25 cellular contexts compared by ENCODE assay signal in the genomic region with DNA sequence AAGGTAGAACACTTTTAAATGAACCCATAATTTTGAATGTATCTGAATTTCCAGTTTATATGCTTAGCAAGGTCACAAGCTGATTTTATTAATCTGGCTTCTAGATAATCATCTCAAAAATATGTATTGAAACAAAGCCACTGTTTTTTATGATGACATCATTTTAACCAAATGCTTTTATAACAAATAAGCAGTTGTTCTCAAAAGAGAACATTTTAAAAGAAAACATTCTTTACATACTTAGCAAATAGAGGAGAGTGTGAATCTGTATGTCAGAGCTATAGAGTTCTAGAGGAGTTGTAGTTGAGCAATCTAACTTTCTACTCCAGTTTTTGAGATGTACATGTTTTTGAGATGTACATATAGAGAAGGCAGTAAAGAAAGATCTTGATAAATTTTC. TPM values are rescaled to one million over a fixed set of nuclear protein-coding genes. Genes with fewer than 3 reads are reported as not detected.
A peak's percentile ranks its signal among the peaks of the same experiment; 100 is the strongest.
DNase-seq lines count a peak whose midpoint lies in the region; ATAC-seq and TF ChIP-seq lines count a peak whose summit lies in the region.
"Had no signal": no experiment of that assay in that cellular context is flagged by ENCODE, and none has a peak within 500 bp of the region (broad histone marks: within the 10 kb centered on the region; RNA-seq: fewer than 3 reads in every experiment).

No MANE protein-coding gene starts in this region.

- H3K4me1 ChIP-seq in MM.1S (ENCODE audit: low read length) (no peaks in the 10 kb centered on the region), esophagus squamous epithelium (no peaks in the 10 kb centered on the region), GM23338 (ENCODE audit: insufficient read depth) (no peaks in the 10 kb centered on the region)
- H3K4me1 ChIP-seq: left lung, thyroid gland, vagina had no signal

- H3K4me3 ChIP-seq in AG04449 (ENCODE audit: low read depth, low read length) = no peak overlapping the region
- no peak overlapping the region for H3K4me3 ChIP-seq in astrocyte of the spinal cord (ENCODE audit: low read depth, low read length)
- no peak overlapping the region for H3K4me3 ChIP-seq in MM.1S (ENCODE audit: low read length)
- no peak overlapping the region for H3K4me3 ChIP-seq in esophagus squamous epithelium
- H3K4me3 ChIP-seq in GM23338 = no peak overlapping the region
- H3K4me3 ChIP-seq: left lung, thyroid gland, vagina had no signal

- no peaks in the 10 kb centered on the region for H3K9me3 Mint-ChIP-seq in GM23338
- H3K9me3 Mint-ChIP-seq: activated naive CD8-positive, alpha-beta T cell treated with anti-CD3 and anti-CD28 coated beads, Interleukin-2, amount 10 ng/mL, durations not matched to agents 7 days and 5 days; stimulated activated naive CD8-positive, alpha-beta T cell treated with anti-CD3 and anti-CD28 coated beads, Interleukin-15, amount 100 ng/mL, for 72 hours had no signal

- H3K4me1 Mint-ChIP-seq in GM23338 = no peaks in the 10 kb centered on the region
- H3K4me1 Mint-ChIP-seq: stimulated activated naive CD8-positive, alpha-beta T cell treated with anti-CD3 and anti-CD28 coated beads, Interleukin-15, amount 100 ng/mL, for 72 hours had no signal

- H3K36me3 ChIP-seq in MM.1S (replicated peaks; ENCODE audit: insufficient read depth, low read length) (no peaks in the 10 kb centered on the region), esophagus squamous epithelium (no peaks in the 10 kb centered on the region), GM23338 (ENCODE audit: insufficient read depth) (no peaks in the 10 kb centered on the region)
- H3K36me3 ChIP-seq: left lung, thyroid gland, vagina had no signal

- H3K79me2 ChIP-seq in MM.1S (ENCODE audit: low read length) (no peaks in the 10 kb centered on the region), GM23338 (replicated peaks; ENCODE audit: insufficient read depth) (no peaks in the 10 kb centered on the region)

- H3K9me2 ChIP-seq in MM.1S (replicated peaks; ENCODE audit: insufficient read depth, low read length) (no peaks in the 10 kb centered on the region), GM23338 (ENCODE audit: insufficient read depth) (no peaks in the 10 kb centered on the region)

- intact Hi-C loops in esophagus squamous epithelium (cut with DNase I) = no loop called here

- in situ Hi-C loops in astrocyte of the spinal cord (cut with HindIII; ENCODE audit: low sequenced_read_pairs) = no loop called here

- H4K20me1 ChIP-seq in MM.1S (ENCODE audit: insufficient read depth, low read length) (no peaks in the 10 kb centered on the region), GM23338 (replicated peaks; ENCODE audit: insufficient read depth) (no peaks in the 10 kb centered on the region)

- no peak overlapping the region for H3K9ac ChIP-seq in MM.1S (ENCODE audit: low read length)

- H3F3A ChIP-seq in MM.1S (ENCODE audit: insufficient read depth, low read length) (no peaks in the 10 kb centered on the region), GM23338 (replicated peaks; ENCODE audit: low read depth) (no peaks in the 10 kb centered on the region)

- no peaks in the 10 kb centered on the region for H3K27me3 Mint-ChIP-seq in GM23338 (ENCODE audit: insufficient read depth, low read depth, poor library complexity)
- H3K27me3 Mint-ChIP-seq: activated naive CD8-positive, alpha-beta T cell treated with anti-CD3 and anti-CD28 coated beads, Interleukin-2, amount 10 ng/mL, durations not matched to agents 7 days and 5 days; stimulated activated naive CD8-positive, alpha-beta T cell treated with anti-CD3 and anti-CD28 coated beads, Interleukin-15, amount 100 ng/mL, for 72 hours had no signal

- H3K9me3 ChIP-seq in MM.1S (replicated peaks; ENCODE audit: insufficient read depth, low read length) (no peaks in the 10 kb centered on the region), esophagus squamous epithelium (no peaks in the 10 kb centered on the region)
- H3K9me3 ChIP-seq: left lung, thyroid gland, vagina had no signal

- H3K27ac Mint-ChIP-seq in GM23338 = no peak overlapping the region
- H3K27ac Mint-ChIP-seq: activated naive CD8-positive, alpha-beta T cell treated with anti-CD3 and anti-CD28 coated beads, Interleukin-2, amount 10 ng/mL, durations not matched to agents 7 days and 5 days; stimulated activated naive CD8-positive, alpha-beta T cell treated with anti-CD3 and anti-CD28 coated beads, Interleukin-15, amount 100 ng/mL, for 72 hours had no signal

- H3K27me3 ChIP-seq in MM.1S (replicated peaks; ENCODE audit: insufficient read depth, low read length) (no peaks in the 10 kb centered on the region), esophagus squamous epithelium (no peaks in the 10 kb centered on the region), GM23338 (ENCODE audit: insufficient read depth) (no peaks in the 10 kb centered on the region)
- H3K27me3 ChIP-seq: left lung, thyroid gland, vagina had no signal

- H3K4me2 ChIP-seq in MM.1S (ENCODE audit: low read depth, low read length) = no peak overlapping the region
- no peak overlapping the region for H3K4me2 ChIP-seq in GM23338

- peak; percentile 0 for DNase-seq in AG04449 (ENCODE audit: low read depth, low spot score)
- peak; percentile 4 for DNase-seq in HS-5 (ENCODE audit: low read depth)
- peak; percentile 18 for DNase-seq in astrocyte of the spinal cord (ENCODE audit: low read depth, low spot score)
- peak; percentile 30 for DNase-seq in iris pigment epithelial cell (ENCODE audit: low read depth)
- no peak for DNase-seq in MM.1S
- DNase-seq in activated naive CD4-positive, alpha-beta T cell treated with anti-CD3 and anti-CD28 coated beads, Interleukin-2, amount 50 U/mL, for 16 hours = no peak
- no peak for DNase-seq in esophagus squamous epithelium (lab: John Stamatoyannopoulos, UW)
- DNase-seq in GM23338 (ENCODE audit: low spot score) = no peak
- DNase-seq: activated CD4-positive, alpha-beta T cell treated with anti-CD3 and anti-CD28 coated beads for 4 hours; activated effector memory CD4-positive, alpha-beta T cell treated with anti-CD3 and anti-CD28 coated beads, Interleukin-2, amount 50 U/mL, for 16 hours; activated naive CD8-positive, alpha-beta T cell treated with anti-CD3 and anti-CD28 coated beads, Interleukin-2, amount 10 ng/mL, durations not matched to agents 7 days and 5 days; activated T-cell treated with anti-CD3 and anti-CD28 coated beads, Interleukin-2, amount 50 U/mL, for 1 hour; GF-D8; KG1; left lung; mesendoderm; NCI-H1417 treated with DMSO at 0.1 percent for 48 hours; NCI-H2081; NCI-H345; NCI-H82; RPMI8226; stimulated activated naive CD8-positive, alpha-beta T cell treated with anti-CD3 and anti-CD28 coated beads, Interleukin-15, amount 100 ng/mL, for 72 hours; thyroid gland had no signal

- no peaks in the 10 kb centered on the region for H3K36me3 Mint-ChIP-seq in GM23338 (ENCODE audit: low read depth)
- H3K36me3 Mint-ChIP-seq: activated naive CD8-positive, alpha-beta T cell treated with anti-CD3 and anti-CD28 coated beads, Interleukin-2, amount 10 ng/mL, durations not matched to agents 7 days and 5 days had no signal

- no peak for TF ChIP-seq POLR2A in esophagus squamous epithelium (IDR thresholded peaks at IDR 0.05)

- POLR2A ChIA-PET in AG04449 (lab: Yijun Ruan, JAX) = no interaction called here

- TF ChIP-seq CTCF in AG04449 (IDR thresholded peaks at IDR 0.05; ENCODE audit: insufficient read depth, low read length, missing control alignments) (no peak), astrocyte of the spinal cord (IDR thresholded peaks at IDR 0.05; ENCODE audit: low read depth, low read length) (no peak), MM.1S (IDR thresholded peaks at IDR 0.05; ENCODE audit: low read length) (no peak), esophagus squamous epithelium (IDR thresholded peaks at IDR 0.05) (no peak), GM23338 (conservative IDR thresholded peaks at IDR 0.05; ENCODE audit: low read depth in 2 of 2) (no peak)

- H3K4me3 Mint-ChIP-seq in GM23338 = no peak overlapping the region
- H3K4me3 Mint-ChIP-seq: activated naive CD8-positive, alpha-beta T cell treated with anti-CD3 and anti-CD28 coated beads, Interleukin-2, amount 10 ng/mL, durations not matched to agents 7 days and 5 days; stimulated activated naive CD8-positive, alpha-beta T cell treated with anti-CD3 and anti-CD28 coated beads, Interleukin-15, amount 100 ng/mL, for 72 hours had no signal

- H2AFZ ChIP-seq in MM.1S (ENCODE audit: low read length) = no peak overlapping the region
- no peak overlapping the region for H2AFZ ChIP-seq in GM23338

- CTCF ChIA-PET in AG04449 (lab: Yijun Ruan, JAX) = interaction anchor here (2.4 kb wide), 1 partner anchor 26 kb away, joined by 11 read pairs; no protein-coding TSS in a partner anchor

- no peak overlapping the region for H3K27ac ChIP-seq in MM.1S (ENCODE audit: low read length)
- no peak overlapping the region for H3K27ac ChIP-seq in esophagus squamous epithelium
- no peak overlapping the region for H3K27ac ChIP-seq in GM23338 (ENCODE audit: low read depth)
- H3K27ac ChIP-seq: left lung, thyroid gland, vagina had no signal

- no peak for ATAC-seq in GM23338
- ATAC-seq: HCT116; left lung; stimulated activated naive CD8-positive, alpha-beta T cell treated with anti-CD3 and anti-CD28 coated beads, Interleukin-15, amount 100 ng/mL, for 72 hours had no signal

TF ChIP-seq in GM23338, 12 proteins besides CTCF, POLR2A, EP300 and RAD21 (continues in another document):
- no peak for TF ChIP-seq EZH2 (IDR thresholded peaks at IDR 0.05; ENCODE audit: low read depth, unreplicated experiment)
- no peak for TF ChIP-seq NANOG (IDR thresholded peaks at IDR 0.05; ENCODE audit: borderline replicate concordance)
- no peak for TF ChIP-seq ZNF114 (CRISPR knock-in tag; IDR thresholded peaks at IDR 0.05)
- no peak for TF ChIP-seq STAT1 (IDR thresholded peaks at IDR 0.05; ENCODE audit: unreplicated experiment)
- TF ChIP-seq JUNB (IDR thresholded peaks at IDR 0.05; ENCODE audit: unreplicated experiment) = no peak
- no peak for TF ChIP-seq CREB1 (CRISPR knock-in tag; IDR thresholded peaks at IDR 0.05; ENCODE audit: low read depth)

RNA-seq across cellular contexts. Expression of a gene that starts 42.5 kb away (rescaled TPM):
- 100 to 1,000 TPM; 112 to 192 (median 117) TPM for total RNA-seq in esophagus squamous epithelium
- total RNA-seq in GM23338 (2014; rRNA removed; shearing (Covaris generic)) = 40.9 and 46.1 TPM in 2 replicates
- 19.5 and 24.4 TPM in 2 replicates for polyA plus RNA-seq in GM23338 (2016; fragmentation: Nextera tagmentation; extraction: Ambion mirVana)

Comparison
In these comparisons a context has a peak if more than half of its experiments do, and no peak if none do; other contexts are left out.
1. DNase-seq: peak in AG04449 (single experiment), HS-5 (single experiment), astrocyte of the spinal cord (single experiment) and iris pigment epithelial cell (single experiment); none in MM.1S (single experiment), activated naive CD4-positive, alpha-beta T cell treated with anti-CD3 and anti-CD28 coated beads, Interleukin-2, amount 50 U/mL, for 16 hours (single experiment), esophagus squamous epithelium (single experiment) and GM23338 (single experiment).